ENCODE assay signal across 8 cellular contexts in genomic region chr11:9506489-9507343, GRCh38. TPM values are rescaled to one million over a fixed set of nuclear protein-coding genes. Genes with fewer than 3 reads are reported as not detected.
A peak's percentile ranks its signal among the peaks of the same experiment; 100 is the strongest.
DNase-seq lines count a peak whose midpoint lies in the region; ATAC-seq and TF ChIP-seq lines count a peak whose summit lies in the region.

No MANE protein-coding gene starts in this region.

- H3K27ac ChIP-seq in OCI-LY7 (ENCODE audit: low read depth, low read length, poor library complexity, severe bottlenecking) (no peak overlapping the region), esophagus muscularis mucosa (replicated peaks in 1 of 4) (peak overlapping the region in 1 of 4 donors; percentile 10)

- DNase-seq in GDM1 (lab: John Stamatoyannopoulos, UW) (peak; percentile 61), HuH-7 (ENCODE audit: low spot score) (peak; percentile 45), OCI-LY7 (ENCODE audit: low spot score) (peak; percentile 85), activated T-cell treated with anti-CD3 and anti-CD28 coated beads for 24 hours (ENCODE audit: low read depth) (peak; percentile 61), esophagus muscularis mucosa (ENCODE audit: extremely low spot score) (peak; percentile 93), GF-D8 (lab: John Stamatoyannopoulos, UW) (no peak)
- DNase-seq in naive thymus-derived CD8-positive, alpha-beta T cell: peak; percentile 42 to 84 (median 70)
- peak; percentile 47 for DNase-seq in stimulated activated naive B cell treated with anti-CD40 and anti-IgM and Interleukin-4, amounts not matched to agents 10 μg/mL and 1 μg/mL and 100 μg/mL, for 72 hours

- POLR2A ChIA-PET in OCI-LY7 (lab: Charles Lee): interaction anchor here (0.5 to 2.0 kb wide), 15 partner anchors 10 to 811 kb away, joined by 3 to 11 read pairs (median 4); partner anchors contain the start of gene ZNF143
- POLR2A ChIA-PET in naive thymus-derived CD8-positive, alpha-beta T cell (lab: Charles Lee): interaction anchor here (0.5 to 1.7 kb wide), 3 partner anchors 46 to 114 kb away, joined by 4 to 5 read pairs (median 5); partner anchors contain the start of gene ZNF143

- H3K36me3 Mint-ChIP-seq in naive thymus-derived CD8-positive, alpha-beta T cell: peaks cover 8 to 77% (median 10%) of the 10 kb centered on the region in 3 donors
- H3K36me3 Mint-ChIP-seq in stimulated activated naive B cell treated with anti-CD40 and anti-IgM and Interleukin-4, amounts not matched to agents 10 μg/mL and 1 μg/mL and 100 μg/mL, for 72 hours: peaks cover 16 to 34% of the 10 kb centered on the region in 2 donors

- peak overlapping the region in 3 of 10 donors; percentile 19 to 81 (median 20) for H3K27ac Mint-ChIP-seq in naive thymus-derived CD8-positive, alpha-beta T cell
- peak overlapping the region; percentile 20 for H3K27ac Mint-ChIP-seq in stimulated activated naive B cell treated with anti-CD40 and anti-IgM and Interleukin-4, amounts not matched to agents 10 μg/mL and 1 μg/mL and 100 μg/mL, for 72 hours

- H3K9me3 Mint-ChIP-seq in naive thymus-derived CD8-positive, alpha-beta T cell: no peaks in the 10 kb centered on the region
- no peaks in the 10 kb centered on the region for H3K9me3 Mint-ChIP-seq in stimulated activated naive B cell treated with anti-CD40 and anti-IgM and Interleukin-4, amounts not matched to agents 10 μg/mL and 1 μg/mL and 100 μg/mL, for 72 hours

- CTCF ChIA-PET in OCI-LY7 (lab: Charles Lee; ENCODE audit: unreplicated experiment): interaction anchor here (0.5 to 1.7 kb wide), 7 partner anchors 8 to 303 kb away, joined by 3 to 4 read pairs (median 3); no protein-coding TSS in a partner anchor

- H3K27me3 ChIP-seq in esophagus muscularis mucosa: no peaks in the 10 kb centered on the region

- 44% methylated on average over 6 of the region's 6 CpGs for WGBS in esophagus muscularis mucosa

- H3K4me1 ChIP-seq in OCI-LY7 (ENCODE audit: insufficient read depth, low read length, poor library complexity, severe bottlenecking): peaks cover 4% of the 10 kb centered on the region
- peaks cover 0 to 12% (median 5%) of the 10 kb centered on the region in 4 donors for H3K4me1 ChIP-seq in esophagus muscularis mucosa

- no peaks in the 10 kb centered on the region for H3K27me3 Mint-ChIP-seq in naive thymus-derived CD8-positive, alpha-beta T cell
- H3K27me3 Mint-ChIP-seq in stimulated activated naive B cell treated with anti-CD40 and anti-IgM and Interleukin-4, amounts not matched to agents 10 μg/mL and 1 μg/mL and 100 μg/mL, for 72 hours: no peaks in the 10 kb centered on the region

- no peaks in the 10 kb centered on the region for H3K9me3 ChIP-seq in OCI-LY7 (ENCODE audit: low read length)
- H3K9me3 ChIP-seq in esophagus muscularis mucosa: no peaks in the 10 kb centered on the region

- H4K20me1 ChIP-seq in OCI-LY7 (ENCODE audit: insufficient read depth, low read length): no peaks in the 10 kb centered on the region

- H3K4me3 ChIP-seq in OCI-LY7 (ENCODE audit: low read depth, low read length, poor library complexity, severe bottlenecking) (no peak overlapping the region), esophagus muscularis mucosa (no peak overlapping the region)

- H2AFZ ChIP-seq in OCI-LY7 (ENCODE audit: low read length): no peak overlapping the region

- no peak overlapping the region for H3K4me2 ChIP-seq in OCI-LY7 (ENCODE audit: low read length)

- H3K36me3 ChIP-seq in OCI-LY7 (ENCODE audit: insufficient read depth, low read length) (peaks cover 47% of the 10 kb centered on the region), esophagus muscularis mucosa (peaks cover 11 to 50% (median 36%) of the 10 kb centered on the region in 4 donors)

- no peak overlapping the region for H3K4me3 Mint-ChIP-seq in naive thymus-derived CD8-positive, alpha-beta T cell
- H3K4me3 Mint-ChIP-seq in stimulated activated naive B cell treated with anti-CD40 and anti-IgM and Interleukin-4, amounts not matched to agents 10 μg/mL and 1 μg/mL and 100 μg/mL, for 72 hours: no peak overlapping the region

- no peak for TF ChIP-seq POLR2A in esophagus muscularis mucosa (IDR thresholded peaks at IDR 0.05; ENCODE audit: low read depth)

- intact Hi-C loops in OCI-LY7 (cut with micrococcal nuclease; ENCODE audit: unreplicated experiment) (loop anchor here (1.0 to 5.0 kb wide), 4 partner anchors 107 to 594 kb away; partner anchors contain the start of gene AKIP1), esophagus muscularis mucosa (cut with DNase I) (loop anchor here (10.0 kb wide), 1 partner anchor 332 kb away; no protein-coding TSS in a partner anchor)

- no peaks in the 10 kb centered on the region for H3K79me2 ChIP-seq in OCI-LY7 (ENCODE audit: insufficient read depth, low read depth, low read length)

- BruUV-seq in OCI-LY7 (replicated peaks; lab: Mats Ljungman, UMichigan): no TSS peak

- TF ChIP-seq CTCF in OCI-LY7 (conservative IDR thresholded peaks at IDR 0.05; ENCODE audit: low read length) (peak; percentile 99), esophagus muscularis mucosa (IDR thresholded peaks at IDR 0.05) (peak; percentile 87 to 96 (median 90))

- ATAC-seq in naive thymus-derived CD8-positive, alpha-beta T cell: peak; percentile 83 to 85
- peak; percentile 86 to 90 for ATAC-seq in stimulated activated naive B cell treated with anti-CD40 and anti-IgM and Interleukin-4, amounts not matched to agents 10 μg/mL and 1 μg/mL and 100 μg/mL, for 72 hours (replicated peaks)

- peaks cover 0 to 13% (median 10%) of the 10 kb centered on the region in 4 donors for H3K4me1 Mint-ChIP-seq in naive thymus-derived CD8-positive, alpha-beta T cell
- H3K4me1 Mint-ChIP-seq in stimulated activated naive B cell treated with anti-CD40 and anti-IgM and Interleukin-4, amounts not matched to agents 10 μg/mL and 1 μg/mL and 100 μg/mL, for 72 hours: peaks cover 0 to 9% of the 10 kb centered on the region in 2 donors

- TF ChIP-seq EP300 in esophagus muscularis mucosa (IDR thresholded peaks at IDR 0.05): no peak

- H3K9me2 ChIP-seq in OCI-LY7 (ENCODE audit: insufficient read depth, low read length): no peaks in the 10 kb centered on the region

RNA-seq across cellular contexts. Expression of gene ZNF143, which starts 45.9 kb away (rescaled TPM):
- total RNA-seq in OCI-LY7 (2014; rRNA removed; shearing (Covaris generic)): 25.0 and 36.2 TPM in 2 replicates
- 22.9 and 28.4 TPM in 2 replicates for total RNA-seq in OCI-LY7 (2022)
- 10 to 100 TPM; 30.0 to 38.8 (median 34.5) TPM for total RNA-seq in esophagus muscularis mucosa
- total RNA-seq in naive thymus-derived CD8-positive, alpha-beta T cell: 10 to 100 TPM; 51.3 TPM
- 10 to 100 TPM; 28.1 to 38.5 (median 32.9) TPM for polyA plus RNA-seq in naive thymus-derived CD8-positive, alpha-beta T cell
